In the genomic region with DNA sequence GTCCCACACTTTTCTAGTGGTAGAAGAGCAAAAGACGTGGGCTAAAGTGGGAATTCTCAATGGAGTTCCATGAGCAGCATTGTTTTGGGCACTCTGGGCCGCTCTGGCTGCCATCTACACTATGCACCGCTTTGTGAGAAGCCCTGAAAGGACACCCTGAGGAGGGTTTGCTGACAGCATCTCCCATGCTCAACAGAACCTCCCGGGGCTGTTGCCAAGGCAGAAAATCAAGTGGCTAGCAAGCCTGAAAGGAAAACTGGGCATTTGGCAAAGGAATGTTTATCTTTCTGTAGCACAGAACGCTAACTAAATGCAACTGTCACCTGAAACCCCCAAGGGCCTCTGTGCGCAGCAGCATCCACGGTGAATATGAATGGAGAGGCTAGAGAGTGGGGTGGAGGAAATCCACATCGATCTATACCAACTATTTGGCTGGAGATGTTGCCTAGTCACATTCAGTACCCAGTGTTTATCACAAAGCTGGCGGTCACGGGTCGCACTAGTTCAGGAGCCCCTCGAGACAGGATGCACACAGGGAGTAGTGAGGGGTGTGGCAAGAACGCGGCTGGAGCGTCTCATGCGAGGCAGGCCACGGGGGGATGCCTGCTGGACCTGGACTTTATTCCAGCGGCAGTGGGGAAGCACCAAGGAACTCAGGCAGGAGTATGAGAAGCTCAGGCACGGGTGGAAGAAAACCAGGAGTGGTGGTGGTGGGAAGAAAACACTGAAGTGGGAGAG, we compare ENCODE assay signal across 15 cellular contexts. TPM values are rescaled to one million over a fixed set of nuclear protein-coding genes. Genes with fewer than 3 reads are reported as not detected.
A peak's percentile ranks its signal among the peaks of the same experiment; 100 is the strongest.
DNase-seq lines count a peak whose midpoint lies in the region; ATAC-seq and TF ChIP-seq lines count a peak whose summit lies in the region.
"Had no signal": no experiment of that assay in that cellular context is flagged by ENCODE, and none has a peak within 500 bp of the region (broad histone marks: within the 10 kb centered on the region; RNA-seq: fewer than 3 reads in every experiment).

No MANE protein-coding gene starts in this region.

- H3K36me3 Mint-ChIP-seq in GM23338 (ENCODE audit: low read depth), result peaks cover 4% of the 10 kb centered on the region
- peaks cover 88% of the 10 kb centered on the region for H3K36me3 Mint-ChIP-seq in dendritic cell treated with granulocyte-macrophage colony-stimulating factor and Interleukin-4, amounts not matched to agents 40 ng/mL and 50 ng/mL, for 4 days (ENCODE audit: low read depth)
- H3K36me3 Mint-ChIP-seq in mesothelial cell of epicardium, result peaks cover 20% of the 10 kb centered on the region

- no peak overlapping the region for H3K4me3 ChIP-seq in GM23338
- no peak overlapping the region for H3K4me3 ChIP-seq in prostate gland
- H3K4me3 ChIP-seq: body of pancreas had no signal

- no peak for TF ChIP-seq POLR2A in prostate gland (IDR thresholded peaks at IDR 0.05)

- no peaks in the 10 kb centered on the region; the same call in 1 of the 2 replicates for H4K20me1 ChIP-seq in GM23338 (replicated peaks; ENCODE audit: insufficient read depth)

- intact Hi-C loops in dendritic cell treated with granulocyte-macrophage colony-stimulating factor and Interleukin-4, amounts not matched to agents 40 ng/mL and 50 ng/mL, for 4 days (cut with micrococcal nuclease), result loop anchor here (10.0 kb wide), 1 partner anchor 163 kb away; no protein-coding TSS in a partner anchor
- intact Hi-C loops in prostate gland (cut with DNase I), result no loop called here

- H3K4me3 Mint-ChIP-seq in GM23338, result no peak overlapping the region
- no peak overlapping the region for H3K4me3 Mint-ChIP-seq in dendritic cell treated with granulocyte-macrophage colony-stimulating factor and Interleukin-4, amounts not matched to agents 40 ng/mL and 50 ng/mL, for 4 days
- H3K4me3 Mint-ChIP-seq in mesothelial cell of epicardium, result no peak overlapping the region

- peaks cover 6% of the 10 kb centered on the region for H3K4me1 ChIP-seq in GM23338 (ENCODE audit: insufficient read depth)
- H3K4me1 ChIP-seq in prostate gland (replicated peaks), result peaks cover 53% of the 10 kb centered on the region

- no peaks in the 10 kb centered on the region for H3K79me2 ChIP-seq in GM23338 (replicated peaks; ENCODE audit: insufficient read depth)

- H3K27ac ChIP-seq in GM23338 (ENCODE audit: low read depth), result no peak overlapping the region
- peak overlapping the region; percentile 53 to 90 for H3K27ac ChIP-seq in prostate gland
- H3K27ac ChIP-seq: body of pancreas had no signal

- TF ChIP-seq CTCF in GM23338 (conservative IDR thresholded peaks at IDR 0.05; ENCODE audit: low read depth in 2 of 2), result no peak
- TF ChIP-seq CTCF in prostate gland (IDR thresholded peaks at IDR 0.05), result no peak
- TF ChIP-seq CTCF in mesothelial cell of epicardium (IDR thresholded peaks at IDR 0.05; ENCODE audit: unreplicated experiment), result no peak

- H3K9me2 ChIP-seq in GM23338 (ENCODE audit: insufficient read depth), result no peaks in the 10 kb centered on the region
- H3K9me2 ChIP-seq: SK-N-SH had no signal

- H3K9me3 Mint-ChIP-seq in GM23338, result no peaks in the 10 kb centered on the region
- H3K9me3 Mint-ChIP-seq in dendritic cell treated with granulocyte-macrophage colony-stimulating factor and Interleukin-4, amounts not matched to agents 40 ng/mL and 50 ng/mL, for 4 days, result no peaks in the 10 kb centered on the region
- no peaks in the 10 kb centered on the region for H3K9me3 Mint-ChIP-seq in mesothelial cell of epicardium

- DNase-seq in GM23338 (ENCODE audit: low spot score) (peak; percentile 19), NCI-H2196 (lab: John Stamatoyannopoulos, UW; ENCODE audit: unreplicated experiment) (peak; percentile 55), prostate gland (ENCODE audit: low spot score) (no peak), SW480 (ENCODE audit: low spot score) (no peak), mesothelial cell of epicardium (ENCODE audit: low spot score in 2 of 2, unreplicated experiment in 2 of 2) (no peak)
- DNase-seq in central memory CD4-positive, alpha-beta T cell, result no peak
- DNase-seq: activated CD8-positive, alpha-beta memory T cell treated with anti-CD3 and anti-CD28 coated beads for 24 hours; activated gamma-delta T cell treated with Interleukin-2 at 50 U/mL for 16 hours; Karpas-422; NCI-H146; posterior cingulate gyrus; SK-N-SH; stimulated activated CD4-positive, alpha-beta T cell treated with anti-CD3 and anti-CD28 coated beads, Interleukin-12 subunit alpha, Interleukin-12 subunit beta, amount 100 ng/mL, for 4 hours had no signal

- no peaks in the 10 kb centered on the region for H3K9me3 ChIP-seq in prostate gland
- H3K9me3 ChIP-seq: body of pancreas, SK-N-SH had no signal

- H3K36me3 ChIP-seq in GM23338 (ENCODE audit: insufficient read depth) (no peaks in the 10 kb centered on the region; the same call in 1 of the 2 replicates), prostate gland (no peaks in the 10 kb centered on the region)

- H3F3A ChIP-seq in GM23338 (replicated peaks; ENCODE audit: low read depth), result no peaks in the 10 kb centered on the region

- H3K27me3 ChIP-seq in GM23338 (ENCODE audit: insufficient read depth) (no peaks in the 10 kb centered on the region), prostate gland (replicated peaks; ENCODE audit: insufficient read depth) (no peaks in the 10 kb centered on the region)
- H3K27me3 ChIP-seq: body of pancreas had no signal

- ATAC-seq in GM23338, result peak; percentile 52
- ATAC-seq: body of pancreas had no signal

- WGBS in prostate gland, result 70% methylated on average over 18 of the region's 19 CpGs

- peak overlapping the region; percentile 44 for H3K27ac Mint-ChIP-seq in GM23338
- H3K27ac Mint-ChIP-seq in dendritic cell treated with granulocyte-macrophage colony-stimulating factor and Interleukin-4, amounts not matched to agents 40 ng/mL and 50 ng/mL, for 4 days, result peak overlapping the region; percentile 80
- H3K27ac Mint-ChIP-seq in mesothelial cell of epicardium, result no peak overlapping the region

- H3K4me1 Mint-ChIP-seq in GM23338 (peaks cover 11% of the 10 kb centered on the region), mesothelial cell of epicardium (peaks cover 10% of the 10 kb centered on the region)
- peaks cover 59% of the 10 kb centered on the region for H3K4me1 Mint-ChIP-seq in dendritic cell treated with granulocyte-macrophage colony-stimulating factor and Interleukin-4, amounts not matched to agents 40 ng/mL and 50 ng/mL, for 4 days (ENCODE audit: low read depth)

- H2AFZ ChIP-seq in GM23338, result no peak overlapping the region

- no peaks in the 10 kb centered on the region for H3K27me3 Mint-ChIP-seq in GM23338 (ENCODE audit: insufficient read depth, low read depth, poor library complexity)
- H3K27me3 Mint-ChIP-seq in dendritic cell treated with granulocyte-macrophage colony-stimulating factor and Interleukin-4, amounts not matched to agents 40 ng/mL and 50 ng/mL, for 4 days, result no peaks in the 10 kb centered on the region
- no peaks in the 10 kb centered on the region for H3K27me3 Mint-ChIP-seq in mesothelial cell of epicardium (ENCODE audit: low read depth)

- H3K4me2 ChIP-seq in GM23338, result no peak overlapping the region
- H3K4me2 ChIP-seq: SK-N-SH had no signal

RNA-seq across cellular contexts. Expression of a gene that starts 14.2 kb away (rescaled TPM):
- total RNA-seq in GM23338 (2014; rRNA removed; shearing (Covaris generic)), result 15.1 and 17.4 TPM in 2 replicates
- 6.2 and 9.3 TPM in 2 replicates for polyA plus RNA-seq in GM23338 (2016; fragmentation: Nextera tagmentation; extraction: Ambion mirVana)
- 100 to 1,000 TPM in 1 of 2 donors, 10 to 100 TPM in 1; 72.0 to 110 TPM for total RNA-seq in prostate gland
- total RNA-seq in mesothelial cell of epicardium, result 63.4 to 66.9 TPM (median 63.5 TPM) in 3 replicates

Comparison
In these comparisons a context has a peak if more than half of its experiments do, and no peak if none do; other contexts are left out.
1. DNase-seq: peak in GM23338 (single experiment) and NCI-H2196 (single experiment); none in prostate gland (single experiment), SW480 (single experiment), central memory CD4-positive, alpha-beta T cell (single experiment) and mesothelial cell of epicardium (0 of 2).